ENCODE assay signal across 17 cellular contexts in the genomic region with DNA sequence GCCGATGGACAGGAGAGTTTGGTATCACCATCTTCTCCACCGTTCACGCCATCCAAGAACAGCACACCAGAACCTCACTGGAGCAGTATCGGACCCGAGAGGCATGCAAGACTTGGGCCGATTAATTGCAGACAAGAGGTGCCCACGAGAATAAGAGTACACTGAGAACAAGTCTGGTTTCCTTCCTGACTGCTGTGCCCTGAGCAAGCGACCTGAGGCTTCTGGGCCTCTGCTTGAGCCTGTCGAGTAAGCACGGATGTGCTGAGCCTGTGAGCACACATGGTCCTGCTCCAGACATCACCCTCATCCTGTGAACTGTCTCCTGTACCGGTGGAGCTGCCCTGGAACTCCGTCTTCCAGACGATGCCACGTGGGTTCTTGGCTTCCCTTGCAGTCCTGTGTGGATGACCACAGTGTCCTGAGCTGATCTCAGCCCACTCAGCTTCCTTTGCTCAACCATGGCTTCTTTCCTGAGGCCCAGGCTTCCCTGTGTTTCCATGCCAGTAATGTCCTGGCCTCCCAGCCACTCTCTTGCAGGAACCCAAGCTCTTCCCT. TPM values are rescaled to one million over a fixed set of nuclear protein-coding genes. Genes with fewer than 3 reads are reported as not detected.
A peak's percentile ranks its signal among the peaks of the same experiment; 100 is the strongest.
DNase-seq lines count a peak whose midpoint lies in the region; ATAC-seq, FAIRE-seq and TF ChIP-seq lines count a peak whose summit lies in the region.
"Had no signal": no experiment of that assay in that cellular context is flagged by ENCODE, and none has a peak within 500 bp of the region (broad histone marks: within the 10 kb centered on the region; RNA-seq: fewer than 3 reads in every experiment).

No MANE protein-coding gene starts in this region.

- H3K4me1 ChIP-seq in kidney (ENCODE audit: control insufficient read depth in 1 of 2, insufficient read depth in 1 of 2, low read depth in 1 of 2, low read length in 2 of 2) (no peaks in the 10 kb centered on the region), tibial nerve (no peaks in the 10 kb centered on the region)

- H3K36me3 ChIP-seq in kidney (ENCODE audit: control insufficient read depth in 1 of 2, insufficient read depth in 2 of 2, low read length in 2 of 2) (no peaks in the 10 kb centered on the region), tibial nerve (no peaks in the 10 kb centered on the region)
- H3K36me3 ChIP-seq: BLaER1, HAP-1 had no signal

- H3K27me3 ChIP-seq in tibial nerve: peaks cover 0 to 4% of the 10 kb centered on the region in 2 donors
- H3K27me3 ChIP-seq: BLaER1 had no signal

- intact Hi-C loops in kidney (cut with DNase I): no loop called here
- intact Hi-C loops in sciatic nerve (cut with DNase I): no loop called here

- H3K27ac ChIP-seq in kidney (ENCODE audit: low read depth in 2 of 2, low read length in 2 of 2) (no peak overlapping the region), tibial nerve (no peak overlapping the region)
- H3K27ac ChIP-seq: BLaER1 had no signal

- H3K9ac ChIP-seq in kidney (ENCODE audit: low read length in 2 of 2): no peak overlapping the region
- H3K9ac ChIP-seq: BLaER1 had no signal

- TF ChIP-seq POLR2A in tibial nerve (IDR thresholded peaks at IDR 0.05): no peak

- H3K4me3 ChIP-seq in kidney (ENCODE audit: low read length in 2 of 2): no peak overlapping the region
- H3K4me3 ChIP-seq in tibial nerve: no peak overlapping the region
- H3K4me3 ChIP-seq: BLaER1, GM23338, HAP-1 had no signal

- H3K9me3 ChIP-seq in kidney (ENCODE audit: control insufficient read depth in 1 of 2, low read length in 2 of 2) (no peaks in the 10 kb centered on the region), tibial nerve (no peaks in the 10 kb centered on the region)
- H3K9me3 ChIP-seq: Caco-2 had no signal

- peak; percentile 37 for DNase-seq in activated CD8-positive, alpha-beta memory T cell treated with anti-CD3 and anti-CD28 coated beads, Interleukin-2, amount 10 ng/mL, durations not matched to agents 7 days and 5 days
- DNase-seq in activated CD8-positive, alpha-beta memory T cell treated with anti-CD3 and anti-CD28 coated beads for 24 hours: no peak
- DNase-seq in kidney (peak; percentile 34), sciatic nerve (ENCODE audit: low spot score) (peak; percentile 43), NCI-H69 (lab: John Stamatoyannopoulos, UW) (no peak), tibial nerve (ENCODE audit: low spot score in 2 of 2) (no peak), NCI-H1092 treated with DMSO at 0.1 percent for 48 hours (lab: John Stamatoyannopoulos, UW) (no peak)
- DNase-seq: 8988T; AML-193; Caco-2; CD8-positive, alpha-beta memory T cell; DND-41; GDM1 had no signal

- no peak overlapping the region for H3K27ac Mint-ChIP-seq in activated CD8-positive, alpha-beta memory T cell treated with anti-CD3 and anti-CD28 coated beads, Interleukin-2, amount 10 ng/mL, durations not matched to agents 7 days and 5 days
- H3K27ac Mint-ChIP-seq: GM23338 had no signal

- CTCF ChIA-PET in activated CD8-positive, alpha-beta memory T cell treated with anti-CD3 and anti-CD28 coated beads, Interleukin-2, amount 10 ng/mL, durations not matched to agents 7 days and 5 days (lab: Charles Lee): interaction anchor here (1.0 kb wide), 1 partner anchor 9 kb away, joined by 4 read pairs; no protein-coding TSS in a partner anchor

- peaks cover 10% of the 10 kb centered on the region for H3K4me1 Mint-ChIP-seq in activated CD8-positive, alpha-beta memory T cell treated with anti-CD3 and anti-CD28 coated beads, Interleukin-2, amount 10 ng/mL, durations not matched to agents 7 days and 5 days
- H3K4me1 Mint-ChIP-seq: GM23338 had no signal

- peaks cover 5% of the 10 kb centered on the region for H3K9me3 Mint-ChIP-seq in activated CD8-positive, alpha-beta memory T cell treated with anti-CD3 and anti-CD28 coated beads, Interleukin-2, amount 10 ng/mL, durations not matched to agents 7 days and 5 days (ENCODE audit: low read depth)

- ATAC-seq in activated CD8-positive, alpha-beta memory T cell treated with anti-CD3 and anti-CD28 coated beads, Interleukin-2, amount 10 ng/mL, durations not matched to agents 7 days and 5 days: no peak
- ATAC-seq in sciatic nerve: peak; percentile 33
- ATAC-seq: GM23338 had no signal

- TF ChIP-seq EP300 in tibial nerve (IDR thresholded peaks at IDR 0.05): no peak

- 77 to 78% methylated on average over 13 to 14 of the region's 14 CpGs for WGBS in tibial nerve, 2 donors

- FAIRE-seq in kidney (lab: Jason Lieb, UNC): no peak
- FAIRE-seq: GM12892 had no signal

- H3K27me3 Mint-ChIP-seq in activated CD8-positive, alpha-beta memory T cell treated with anti-CD3 and anti-CD28 coated beads, Interleukin-2, amount 10 ng/mL, durations not matched to agents 7 days and 5 days: no peaks in the 10 kb centered on the region

- H3K36me3 Mint-ChIP-seq in activated CD8-positive, alpha-beta memory T cell treated with anti-CD3 and anti-CD28 coated beads, Interleukin-2, amount 10 ng/mL, durations not matched to agents 7 days and 5 days: peaks cover 13% of the 10 kb centered on the region

- H3K4me3 Mint-ChIP-seq in activated CD8-positive, alpha-beta memory T cell treated with anti-CD3 and anti-CD28 coated beads, Interleukin-2, amount 10 ng/mL, durations not matched to agents 7 days and 5 days: no peak overlapping the region
- H3K4me3 Mint-ChIP-seq: GM23338 had no signal

- no peak for TF ChIP-seq CTCF in kidney (IDR thresholded peaks at IDR 0.05; ENCODE audit: borderline replicate concordance, extremely low read depth, insufficient read depth)
- no peak for TF ChIP-seq CTCF in tibial nerve (IDR thresholded peaks at IDR 0.05)

RNA-seq across cellular contexts. Expression of a gene that starts 34.3 kb away (rescaled TPM):
- total RNA-seq in activated CD8-positive, alpha-beta memory T cell treated with anti-CD3 and anti-CD28 coated beads, Interleukin-2, amount 10 ng/mL, durations not matched to agents 7 days and 5 days: 100 to 1,000 TPM; 132 to 151 TPM
- total RNA-seq in kidney (44.9 TPM), sciatic nerve (43.8 TPM), tibial nerve (10 to 100 TPM; 28.4 to 50.6 (median 40.0) TPM)
- polyA plus RNA-seq in kidney (ENCODE audit: insufficient read depth, low read depth, low replicate concordance): 40.0 TPM

RNA-seq across cellular contexts. Expression of a gene that starts 52.1 kb away (rescaled TPM):
- 10 to 100 TPM; 33.1 to 49.0 TPM for total RNA-seq in activated CD8-positive, alpha-beta memory T cell treated with anti-CD3 and anti-CD28 coated beads, Interleukin-2, amount 10 ng/mL, durations not matched to agents 7 days and 5 days
- total RNA-seq in kidney (66.0 TPM), sciatic nerve (74.4 TPM), tibial nerve (100 to 1,000 TPM in 1 of 4 donors, 10 to 100 TPM in 3; 64.8 to 104 (median 88.0) TPM)
- polyA plus RNA-seq in kidney (ENCODE audit: insufficient read depth, low read depth, low replicate concordance): 99.0 TPM

Comparison
In these comparisons a context has a peak if more than half of its experiments do, and no peak if none do; other contexts are left out.
1. DNase-seq: peak in activated CD8-positive, alpha-beta memory T cell treated with anti-CD3 and anti-CD28 coated beads, Interleukin-2, amount 10 ng/mL, durations not matched to agents 7 days and 5 days (single experiment), kidney (single experiment) and sciatic nerve (single experiment); none in activated CD8-positive, alpha-beta memory T cell treated with anti-CD3 and anti-CD28 coated beads for 24 hours (single experiment), NCI-H69 (single experiment), tibial nerve (0 of 2) and NCI-H1092 treated with DMSO at 0.1 percent for 48 hours (single experiment).